31 cellular contexts compared by ENCODE assay signal in the genomic region with DNA sequence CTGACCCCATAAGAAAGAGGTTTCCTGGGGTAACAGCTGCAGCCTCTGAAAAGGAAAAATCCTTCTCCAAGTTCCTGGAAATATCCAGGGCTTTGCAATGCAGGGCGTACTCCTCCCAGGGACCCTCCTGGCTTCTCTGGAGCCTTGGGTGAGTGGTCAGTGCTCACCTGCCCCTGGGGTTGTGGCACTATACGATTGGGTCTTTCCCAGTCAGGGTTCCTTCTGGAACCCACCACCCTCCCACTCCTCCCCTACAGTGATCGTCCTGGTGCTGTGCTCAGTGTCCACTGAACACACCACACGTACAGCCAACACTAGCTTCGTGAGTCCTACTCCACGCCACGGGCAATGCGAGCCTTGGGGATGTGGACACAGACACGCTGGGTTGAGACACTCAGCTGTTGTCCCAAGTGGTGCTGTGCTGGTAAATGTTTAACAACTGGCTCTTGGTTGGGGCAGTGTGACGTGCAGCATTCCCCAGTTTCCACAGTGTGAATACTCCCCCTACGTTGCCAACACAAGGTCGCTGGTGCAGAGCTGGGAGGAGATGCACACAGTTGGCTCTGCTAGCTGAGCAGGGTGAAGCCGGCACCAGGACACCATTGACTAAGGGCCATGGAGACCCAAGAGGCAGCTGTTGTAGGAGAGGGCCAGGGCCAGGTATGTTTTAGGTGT.
DNase-seq lines count a peak whose midpoint lies in the region; ATAC-seq, FAIRE-seq and TF ChIP-seq lines count a peak whose summit lies in the region.
"Had no signal": no experiment of that assay in that cellular context is flagged by ENCODE, and none has a peak within 500 bp of the region (broad histone marks: within the 10 kb centered on the region; RNA-seq: fewer than 3 reads in every experiment).

No MANE protein-coding gene starts in this region.

- TF ChIP-seq CTCF in right atrium auricular region (IDR thresholded peaks at IDR 0.05) = no peak
- TF ChIP-seq CTCF in pancreas (IDR thresholded peaks at IDR 0.05) = no peak
- TF ChIP-seq CTCF in psoas muscle (IDR thresholded peaks at IDR 0.05) = no peak

- WGBS in pancreas, 2 donors = 24 to 27% methylated on average over 13 of the region's 13 CpGs
- 95 to 96% methylated on average over 13 of the region's 13 CpGs for WGBS in aorta, 2 donors
- 60 to 71% (median 65%) methylated on average over 13 of the region's 13 CpGs for WGBS in psoas muscle, 3 donors

- H3K27ac ChIP-seq in right atrium auricular region (no peak overlapping the region), pancreas (no peak overlapping the region), aorta (ENCODE audit: low read depth in 1 of 2, low read length in 2 of 2) (no peak overlapping the region), psoas muscle (no peak overlapping the region)
- H3K27ac ChIP-seq: breast epithelium, colonic mucosa, gastroesophageal sphincter, ovary, PC-9 had no signal

- H3K4me1 ChIP-seq in right atrium auricular region (peaks cover 0 to 22% of the 10 kb centered on the region in 2 donors), pancreas (no peaks in the 10 kb centered on the region), aorta (ENCODE audit: control insufficient read depth in 1 of 2, insufficient read depth in 2 of 2, low read length in 2 of 2) (no peaks in the 10 kb centered on the region), psoas muscle (peaks cover 15% of the 10 kb centered on the region)
- H3K4me1 ChIP-seq: breast epithelium, colonic mucosa had no signal

- H3K36me3 ChIP-seq in right atrium auricular region (no peaks in the 10 kb centered on the region), pancreas (no peaks in the 10 kb centered on the region), aorta (ENCODE audit: control insufficient read depth in 1 of 2, insufficient read depth in 2 of 2, low read length in 1 of 2) (no peaks in the 10 kb centered on the region), psoas muscle (ENCODE audit: insufficient read depth in 1 of 2, low read depth in 1 of 2) (no peaks in the 10 kb centered on the region)
- H3K36me3 ChIP-seq: breast epithelium, colonic mucosa, gastroesophageal sphincter, ovary had no signal

- H3K4me3 ChIP-seq in right atrium auricular region (no peak overlapping the region), pancreas (no peak overlapping the region), aorta (ENCODE audit: low read length in 2 of 2) (no peak overlapping the region), psoas muscle (no peak overlapping the region)
- H3K4me3 ChIP-seq: breast epithelium, colonic mucosa, gastroesophageal sphincter, lung, mucosa of descending colon, ovary, PC-9 had no signal

- DNase-seq in Right ventricle myocardium superior (peak; percentile 7), right atrium auricular region (ENCODE audit: low spot score) (no peak), kidney glomerular epithelial cell (lab: John Stamatoyannopoulos, UW) (peak; percentile 40), pancreas (peak in 2 of 6 donors; percentile 18 to 26), aorta (peak; percentile 16 to 50), G401 (ENCODE audit: low spot score) (no peak), psoas muscle (no peak)
- no peak for DNase-seq in activated T-cell treated with anti-CD3 and anti-CD28 coated beads, Interleukin-2, amount 50 U/mL, for 1 hour
- DNase-seq: 8988T; activated CD4-positive, alpha-beta T cell treated with anti-CD3 and anti-CD28 coated beads, Interleukin-2, amount 50 U/mL, for 1 hour; activated naive CD4-positive, alpha-beta T cell treated with anti-CD3 and anti-CD28 coated beads, Interleukin-2, amount 10 ng/mL, durations not matched to agents 7 days and 5 days; activated T-cell treated with anti-CD3 and anti-CD28 coated beads, Interleukin-2, amount 50 U/mL, for 72 hours; amniotic stem cell; CD4-positive, CD25-positive, alpha-beta regulatory T cell; colonic mucosa; IMR-90; mucosa of descending colon; NCI-H1092; NCI-H187; NCI-H2171 treated with DMSO at 0.1 percent for 48 hours; NCI-H510A treated with DMSO at 0.1 percent for 48 hours; ovary; PC-9; SIG-M5; stimulated activated naive CD4-positive, alpha-beta T cell; SW 1271; T-helper 9 cell had no signal

- in situ Hi-C loops in G401 (cut with HindIII; ENCODE audit: low sequenced_read_pairs) = no loop called here

- ATAC-seq in Right ventricle myocardium superior (ENCODE audit: poor library complexity) (no peak), pancreas (peak in 3 of 4 donors; percentile 54 to 94 (median 76)), aorta (ENCODE audit: low FRiP score) (no peak), psoas muscle (no peak)
- ATAC-seq: activated T-cell treated with anti-CD3 and anti-CD28 coated beads, Interleukin-2, amount 50 U/mL, for 72 hours; gastroesophageal sphincter; mucosa of descending colon; WTC11 had no signal

- H3K27me3 ChIP-seq in right atrium auricular region = no peaks in the 10 kb centered on the region
- H3K27me3 ChIP-seq in pancreas = no peaks in the 10 kb centered on the region
- no peaks in the 10 kb centered on the region for H3K27me3 ChIP-seq in aorta (ENCODE audit: control insufficient read depth in 1 of 2, insufficient read depth in 2 of 2, low read length in 1 of 2)
- no peaks in the 10 kb centered on the region for H3K27me3 ChIP-seq in psoas muscle (ENCODE audit: insufficient read depth in 3 of 3, low read length in 2 of 3)
- H3K27me3 ChIP-seq: breast epithelium, colonic mucosa, gastroesophageal sphincter, ovary had no signal

- H3K9me3 ChIP-seq in right atrium auricular region = peaks cover 0 to 7% of the 10 kb centered on the region in 2 donors
- H3K9me3 ChIP-seq in pancreas = no peaks in the 10 kb centered on the region
- H3K9me3 ChIP-seq in aorta (ENCODE audit: control insufficient read depth, low read length) = no peaks in the 10 kb centered on the region
- no peaks in the 10 kb centered on the region for H3K9me3 ChIP-seq in psoas muscle
- H3K9me3 ChIP-seq: breast epithelium, colonic mucosa, mucosa of descending colon, ovary had no signal

- FAIRE-seq in pancreas (lab: Jason Lieb, UNC) = no peak

- intact Hi-C loops in Right ventricle myocardium superior (cut with DNase I) = no loop called here
- intact Hi-C loops in pancreas (cut with DNase I) = no loop called here
- intact Hi-C loops in aorta (cut with DNase I) = loop anchor here in 1 of 2 donors (10.0 kb wide), 1 partner anchor 70 kb away; a partner anchor contains a TSS
- intact Hi-C loops in psoas muscle (cut with DNase I) = loop anchor here in 1 of 2 donors (5.0 kb wide), 1 partner anchor 57 kb away; no protein-coding TSS in a partner anchor

Comparison
In these comparisons a context has a peak if more than half of its experiments do, and no peak if none do; other contexts are left out.
1. DNase-seq: peak in Right ventricle myocardium superior (single experiment), kidney glomerular epithelial cell (single experiment) and aorta (2 of 2); none in right atrium auricular region (single experiment), activated T-cell treated with anti-CD3 and anti-CD28 coated beads, Interleukin-2, amount 50 U/mL, for 1 hour (single experiment), G401 (single experiment) and psoas muscle (0 of 2).
2. ATAC-seq: peak in pancreas (3 of 4); none in Right ventricle myocardium superior (single experiment), aorta (single experiment) and psoas muscle (0 of 4).